ENCODE assay signal across 22 cellular contexts in the genomic region with DNA sequence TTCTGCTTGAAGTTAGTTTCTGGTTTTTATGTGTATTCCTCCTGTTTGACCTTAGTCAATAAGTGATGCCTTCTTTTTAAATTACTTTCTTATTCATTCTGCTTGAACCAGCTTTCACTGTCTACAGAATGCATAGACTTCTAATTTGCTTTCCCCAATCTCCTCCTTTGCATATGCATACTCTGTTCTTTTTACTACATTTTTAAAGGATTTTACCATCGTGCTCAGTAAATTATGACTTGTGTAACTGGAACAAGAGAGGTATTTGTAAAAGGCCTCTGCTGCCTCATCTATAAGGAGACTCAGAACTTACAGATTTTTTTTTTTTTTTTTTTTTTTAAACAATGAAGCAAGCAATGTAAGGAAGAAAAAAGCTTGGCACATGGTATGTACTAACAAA.
DNase-seq lines count a peak whose midpoint lies in the region; ATAC-seq, FAIRE-seq and TF ChIP-seq lines count a peak whose summit lies in the region.
"Had no signal": no experiment of that assay in that cellular context is flagged by ENCODE, and none has a peak within 500 bp of the region (broad histone marks: within the 10 kb centered on the region; RNA-seq: fewer than 3 reads in every experiment).

No MANE protein-coding gene starts in this region.

- no peak for ATAC-seq in HCT116
- ATAC-seq: A549; CD8-positive, alpha-beta T cell; GM12878 had no signal

- H3K36me3 ChIP-seq in HCT116 (ENCODE audit: control insufficient read depth in 1 of 2, insufficient read depth in 2 of 2, low read length in 2 of 2) (no peaks in the 10 kb centered on the region), small intestine (ENCODE audit: control insufficient read depth in 2 of 2, insufficient read depth in 2 of 2, low read length in 2 of 2) (no peaks in the 10 kb centered on the region), tibial nerve (no peaks in the 10 kb centered on the region)

- H3K27ac ChIP-seq in HCT116 (ENCODE audit: low read depth, low read length) (peak overlapping the region; percentile 96), caudate nucleus (ENCODE audit: low read depth, low read length) (peak overlapping the region; percentile 46), small intestine (ENCODE audit: low read depth in 1 of 2, low read length in 1 of 2) (no peak overlapping the region), tibial nerve (peak overlapping the region in 2 of 4 donors; percentile 26 to 44)
- H3K27ac ChIP-seq: A549; BLaER1 treated with 17β-estradiol and CSF1 and Interleukin-3, amounts not matched to agents 10 nM and 100 nM; C4-2B had no signal

- RAD21 ChIA-PET in HCT116 (lab: Charles Lee; ENCODE audit: low non-redundant PET in 1 of 2, low total read pairs in 2 of 2, uncharacterized antibody in 2 of 2, unreplicated experiment in 2 of 2) = no interaction called here

- DNase-seq in D721Med (ENCODE audit: insufficient read length, low spot score) = no peak
- no peak for DNase-seq in HCT116 (ENCODE audit: low read depth, low spot score)
- DNase-seq in caudate nucleus (lab: John Stamatoyannopoulos, UW) = no peak
- no peak for DNase-seq in small intestine
- DNase-seq in tibial nerve (ENCODE audit: low spot score in 2 of 2) = no peak
- DNase-seq in NCI-H1105 treated with DMSO at 0.1 percent for 48 hours (lab: John Stamatoyannopoulos, UW) = no peak
- no peak for DNase-seq in frontal cortex (ENCODE audit: low spot score in 2 of 2)
- DNase-seq in iPS-NIHi7 (ENCODE audit: extremely low spot score) = no peak
- DNase-seq: AML-193; Caco-2; Calu3; CD4-positive, alpha-beta T cell; CD8-positive, alpha-beta T cell; DMS 273 treated with DMSO at 0.1 percent for 48 hours; DND-41; EL; GDM1 had no signal

- BruUV-seq in HCT116 (replicated peaks; lab: Mats Ljungman, UMichigan) = no TSS peak

- 74 to 92% (median 90%) methylated on average over 1 of the region's 1 CpG for WGBS in small intestine, 3 donors
- WGBS in tibial nerve, 2 donors = 21 to 44% methylated on average over 1 of the region's 1 CpG

- TF ChIP-seq CTCF in D721Med (IDR thresholded peaks at IDR 0.05; ENCODE audit: insufficient read depth, missing control alignments) = no peak
- no peak for TF ChIP-seq CTCF in HCT116 (IDR thresholded peaks at IDR 0.05 in 2 of 3, conservative IDR thresholded peaks at IDR 0.05 in 1 of 3; ENCODE audit: borderline replicate concordance in 1 of 3, insufficient read depth in 1 of 3, low read depth in 2 of 3, low read length in 2 of 3)
- TF ChIP-seq CTCF in tibial nerve (IDR thresholded peaks at IDR 0.05) = no peak

- FAIRE-seq in D721Med (lab: Jason Lieb, UNC) = peak; percentile 82
- peak; percentile 10 for FAIRE-seq in small intestine (lab: Jason Lieb, UNC)
- FAIRE-seq in frontal cortex (lab: Jason Lieb, UNC) = no peak
- FAIRE-seq: A549, GM18507 had no signal

- TF ChIP-seq POLR2A in HCT116 (IDR thresholded peaks at IDR 0.05; ENCODE audit: borderline replicate concordance, extremely low read depth, insufficient read depth, insufficient read length) (no peak), tibial nerve (IDR thresholded peaks at IDR 0.05) (no peak)

- no peak overlapping the region for H2AFZ ChIP-seq in HCT116 (ENCODE audit: low read depth, low read length, poor library complexity, severe bottlenecking)

- no peaks in the 10 kb centered on the region for H3K9me3 ChIP-seq in HCT116 (ENCODE audit: control insufficient read depth in 1 of 2, insufficient read depth in 1 of 2, low read depth in 1 of 2, low read length in 2 of 2)
- no peaks in the 10 kb centered on the region for H3K9me3 ChIP-seq in small intestine (ENCODE audit: control insufficient read depth, low read depth)
- H3K9me3 ChIP-seq in tibial nerve = no peaks in the 10 kb centered on the region
- H3K9me3 ChIP-seq: A549, Caco-2 had no signal

- peak overlapping the region; percentile 44 for H3K9ac ChIP-seq in HCT116 (ENCODE audit: low read length)
- H3K9ac ChIP-seq: BLaER1 treated with 17β-estradiol and CSF1 and Interleukin-3, amounts not matched to agents 10 nM and 100 nM had no signal

- H3K27me3 ChIP-seq in HCT116 (ENCODE audit: insufficient read depth, low read length) = no peaks in the 10 kb centered on the region
- no peaks in the 10 kb centered on the region for H3K27me3 ChIP-seq in small intestine (ENCODE audit: control insufficient read depth in 2 of 2, insufficient read depth in 2 of 2, low read length in 2 of 2)
- H3K27me3 ChIP-seq in tibial nerve = no peaks in the 10 kb centered on the region
- H3K27me3 ChIP-seq: BLaER1 treated with 17β-estradiol and CSF1 and Interleukin-3, amounts not matched to agents 10 nM and 100 nM had no signal

- CTCF ChIA-PET in HCT116 (lab: Charles Lee) = no interaction called here

- no peak for TF ChIP-seq EP300 in tibial nerve (IDR thresholded peaks at IDR 0.05)

- H3K4me2 ChIP-seq in HCT116 (ENCODE audit: low read length) = peak overlapping the region; percentile 43
- H3K4me2 ChIP-seq: A549; BLaER1 treated with 17β-estradiol and CSF1 and Interleukin-3, amounts not matched to agents 10 nM and 100 nM had no signal

- no peaks in the 10 kb centered on the region for H4K20me1 ChIP-seq in HCT116 (ENCODE audit: insufficient read depth)

- TF ChIP-seq RAD21 in HCT116 (IDR thresholded peaks at IDR 0.05; ENCODE audit: low read depth) = no peak

- peaks cover 78% of the 10 kb centered on the region for H3K79me2 ChIP-seq in HCT116 (ENCODE audit: insufficient read depth, low read length)

- peaks cover 81 to 97% of the 10 kb centered on the region in 2 experiments for H3K4me1 ChIP-seq in HCT116 (ENCODE audit: control insufficient read depth in 1 of 2, insufficient read depth in 2 of 2, low read length in 2 of 2)
- H3K4me1 ChIP-seq in small intestine (ENCODE audit: control insufficient read depth in 2 of 2, insufficient read depth in 1 of 2, low read depth in 1 of 2, low read length in 1 of 2) = no peaks in the 10 kb centered on the region
- H3K4me1 ChIP-seq in tibial nerve = peaks cover 0 to 45% (median 8%) of the 10 kb centered on the region in 4 donors

- H3K4me3 ChIP-seq in HCT116 (replicated peaks in 1 of 2; ENCODE audit: low read depth in 1 of 2, low read length in 2 of 2) (no peak overlapping the region), small intestine (ENCODE audit: low read depth in 1 of 2, low read length in 2 of 2) (no peak overlapping the region), tibial nerve (no peak overlapping the region)
- H3K4me3 ChIP-seq: A549; BLaER1 treated with 17β-estradiol and CSF1 and Interleukin-3, amounts not matched to agents 10 nM and 100 nM; GM12878 had no signal

- POLR2A ChIA-PET in HCT116 (lab: Charles Lee) = interaction anchor here (1.7 to 1.9 kb wide), 2 partner anchors 29 to 37 kb away, joined by 3 to 6 read pairs; no protein-coding TSS in a partner anchor

- intact Hi-C loops in HCT116 (cut with micrococcal nuclease) = no loop called here

- H3K9me2 ChIP-seq in HCT116 (ENCODE audit: insufficient read depth) = no peaks in the 10 kb centered on the region

TF ChIP-seq in HCT116, 20 proteins besides CTCF, POLR2A, EP300 and RAD21:
- TF ChIP-seq SRF (IDR thresholded peaks at IDR 0.05; ENCODE audit: low read depth) (no peak), YY1 (IDR thresholded peaks at IDR 0.05; ENCODE audit: extremely low read depth, insufficient replicate concordance, low read depth, low read length) (no peak), POLR2AphosphoS5 (IDR thresholded peaks at IDR 0.05; ENCODE audit: low read depth, low read length) (no peak), EZH2phosphoT487 (IDR thresholded peaks at IDR 0.05; ENCODE audit: borderline replicate concordance) (no peak)

Comparison
In these comparisons a context has a peak if more than half of its experiments do, and no peak if none do; other contexts are left out.
1. H3K27ac ChIP-seq: peak in HCT116 (single experiment) and caudate nucleus (single experiment); none in small intestine (0 of 2).